8 cellular contexts compared by ENCODE assay signal in genomic region chr3:15064299-15064834, GRCh38. TPM values are rescaled to one million over a fixed set of nuclear protein-coding genes. Genes with fewer than 3 reads are reported as not detected.
DNase-seq lines count a peak whose midpoint lies in the region; ATAC-seq and TF ChIP-seq lines count a peak whose summit lies in the region.

No MANE protein-coding gene starts in this region.

- BruUV-seq in Panc1 (replicated peaks; lab: Mats Ljungman, UMichigan), result no TSS peak

- peak overlapping the region; percentile 77 to 86 for H3K4me3 ChIP-seq in Panc1 (ENCODE audit: low read depth in 2 of 2, low read length in 2 of 2)
- peak overlapping the region; percentile 73 to 95 for H3K4me3 ChIP-seq in cardiac fibroblast (replicated peaks in 1 of 2; ENCODE audit: low read depth in 2 of 2, low read length in 2 of 2)

- ATAC-seq in HG02759 (IDR thresholded peaks at IDR 0.05; ENCODE audit: unreplicated experiment), result peak; percentile 30
- no peak; the same call in 1 of the 2 replicates for ATAC-seq in Panc1

- TF ChIP-seq CTCF in Panc1 (IDR thresholded peaks at IDR 0.05) (no peak), cardiac fibroblast (IDR thresholded peaks at IDR 0.05; ENCODE audit: low read depth, low read length) (no peak)

- CTCF ChIA-PET in Panc1 (lab: Charles Lee), result no interaction called here

- no peaks in the 10 kb centered on the region for H3K27me3 ChIP-seq in Panc1 (ENCODE audit: control insufficient read depth, insufficient read depth, low read length)

- in situ Hi-C loops in Panc1 (cut with HindIII; ENCODE audit: low pct_unique_long_range_greater_than_20kb, low sequenced_read_pairs), result no loop called here

- DNase-seq in activated gamma-delta T cell (lab: John Stamatoyannopoulos, UW) (peak; percentile 15), activated gamma-delta T cell treated with Interleukin-2 at 50 U/mL for 16 hours (no peak), Panc1 (ENCODE audit: low read depth, low spot score) (no peak), cardiac fibroblast (ENCODE audit: low read depth in 2 of 2) (peak; percentile 37 to 45), kidney glomerular epithelial cell (lab: John Stamatoyannopoulos, UW) (peak; percentile 12), SHP77 treated with DMSO at 0.1 percent for 48 hours (lab: John Stamatoyannopoulos, UW) (no peak)
- DNase-seq in stimulated activated CD8-positive, alpha-beta memory T cell treated with anti-CD3 and anti-CD28 coated beads, Interleukin-4, amount 100 ng/mL, for 48 hours, result peak; percentile 47

- peak overlapping the region; percentile 73 for H3K27ac ChIP-seq in Panc1 (ENCODE audit: low read length)

- intact Hi-C loops in Panc1 (cut with micrococcal nuclease; ENCODE audit: unreplicated experiment), result no loop called here

- no peaks in the 10 kb centered on the region for H3K9me3 ChIP-seq in Panc1 (ENCODE audit: control insufficient read depth, insufficient read depth, low read depth, low read length)

- H3K4me1 ChIP-seq in Panc1 (ENCODE audit: control insufficient read depth, insufficient read depth, low read length), result peaks cover 10% of the 10 kb centered on the region

- POLR2A ChIA-PET in Panc1 (lab: Charles Lee), result no interaction called here

- H3K36me3 ChIP-seq in Panc1 (ENCODE audit: control insufficient read depth, insufficient read depth, low read length), result no peaks in the 10 kb centered on the region; the same call in 1 of the 2 replicates

RNA-seq across cellular contexts. Expression of gene MRPS25, which starts 0.7 kb away (rescaled TPM):
- 45.2 TPM for total RNA-seq in Panc1 (2021; ENCODE audit: unreplicated experiment)
- 25.0 TPM for polyA plus RNA-seq in Panc1 (2012; ENCODE audit: insufficient read length)

RNA-seq across cellular contexts. Expression of gene RBSN, which starts 34.6 kb away (rescaled TPM):
- total RNA-seq in Panc1 (2021; ENCODE audit: unreplicated experiment), result 13.6 TPM
- 7.9 TPM for polyA plus RNA-seq in Panc1 (2012; ENCODE audit: insufficient read length)

Comparison
In these comparisons a context has a peak if more than half of its experiments do, and no peak if none do; other contexts are left out.
1. DNase-seq: peak in activated gamma-delta T cell (single experiment), cardiac fibroblast (2 of 2), kidney glomerular epithelial cell (single experiment) and stimulated activated CD8-positive, alpha-beta memory T cell treated with anti-CD3 and anti-CD28 coated beads, Interleukin-4, amount 100 ng/mL, for 48 hours (single experiment); none in activated gamma-delta T cell treated with Interleukin-2 at 50 U/mL for 16 hours (single experiment), Panc1 (single experiment) and SHP77 treated with DMSO at 0.1 percent for 48 hours (single experiment).